In genomic region chr17:5097101-5097834, GRCh38 we compare ENCODE assay signal across 8 cellular contexts. TPM values are rescaled to one million over a fixed set of nuclear protein-coding genes. Genes with fewer than 3 reads are reported as not detected.
A peak's percentile ranks its signal among the peaks of the same experiment; 100 is the strongest.
DNase-seq lines count a peak whose midpoint lies in the region; ATAC-seq and TF ChIP-seq lines count a peak whose summit lies in the region.

No MANE protein-coding gene starts in this region.

- H3K9me3 ChIP-seq in H9 (ENCODE audit: control insufficient read depth, low read depth, low read length), result peaks cover 33% of the 10 kb centered on the region
- peaks cover 8% of the 10 kb centered on the region for H3K9me3 ChIP-seq in right cardiac atrium (ENCODE audit: control insufficient read depth, low read length)

- H3K18ac ChIP-seq in H9 (ENCODE audit: insufficient read length, low read depth, low read length), result peak overlapping the region; percentile 78

- H2BK120ac ChIP-seq in H9 (ENCODE audit: low read depth, low read length, poor library complexity, severe bottlenecking), result no peak overlapping the region

- WGBS in H9 (ENCODE audit: extremely low coverage, insufficient read length, low lambda C conversion rate), result no CpG with 5 or more reads among the region's 63 CpGs
- 1% methylated on average over 63 of the region's 63 CpGs for WGBS in right cardiac atrium

- no peak overlapping the region for H3K27ac ChIP-seq in H9 (ENCODE audit: insufficient read length, low read depth, low read length)
- peak overlapping the region; percentile 9 for H3K27ac ChIP-seq in right cardiac atrium (ENCODE audit: low read length)

- intact Hi-C loops in right cardiac atrium (cut with DNase I), result no loop called here

- H3K27me3 ChIP-seq in H9 (ENCODE audit: insufficient read depth, low read length) (no peaks in the 10 kb centered on the region), right cardiac atrium (ENCODE audit: control insufficient read depth, insufficient read depth) (no peaks in the 10 kb centered on the region)

- peaks cover 7% of the 10 kb centered on the region for H3K23me2 ChIP-seq in H9 (ENCODE audit: insufficient read length, low read depth, low read length, poor library complexity, severe bottlenecking)

- H3K23ac ChIP-seq in H9 (ENCODE audit: insufficient read length, low read depth, low read length), result no peak overlapping the region

- no peak overlapping the region for H2BK15ac ChIP-seq in H9 (ENCODE audit: low read depth, low read length)

- H3K4me1 ChIP-seq in H9 (ENCODE audit: insufficient read depth, low read length) (no peaks in the 10 kb centered on the region), right cardiac atrium (ENCODE audit: control insufficient read depth, insufficient read depth, low read length) (no peaks in the 10 kb centered on the region)

- H3K27ac Mint-ChIP-seq in H9, result peak overlapping the region in 1 of 3 experiments; percentile 90; a peak in 1 of 7 replicates
- no peak overlapping the region for H3K27ac Mint-ChIP-seq in activated CD8-positive, alpha-beta T cell treated with anti-CD3 and anti-CD28 coated beads, Interleukin-2, amount 10 ng/mL, durations not matched to agents 7 days and 5 days

- H3K27me3 Mint-ChIP-seq in H9 (ENCODE audit: low read depth), result peaks cover 65% of the 10 kb centered on the region
- H3K27me3 Mint-ChIP-seq in activated CD8-positive, alpha-beta T cell treated with anti-CD3 and anti-CD28 coated beads, Interleukin-2, amount 10 ng/mL, durations not matched to agents 7 days and 5 days (ENCODE audit: low read depth), result peaks cover 25% of the 10 kb centered on the region

- no peak overlapping the region for H3K56ac ChIP-seq in H9 (ENCODE audit: insufficient read length, low read depth, low read length)

- POLR2A ChIA-PET in activated CD8-positive, alpha-beta T cell treated with anti-CD3 and anti-CD28 coated beads, Interleukin-2, amount 10 ng/mL, durations not matched to agents 7 days and 5 days (lab: Charles Lee), result interaction anchor here (0.6 to 0.7 kb wide), 2 partner anchors 18 to 19 kb away, joined by 3 to 6 read pairs; partner anchors contain the start of gene ZFP3

- peak overlapping the region; percentile 51 for H3K4me3 ChIP-seq in right cardiac atrium (ENCODE audit: low read length)

- H4K20me1 ChIP-seq in H9 (ENCODE audit: control insufficient read depth, insufficient read depth, insufficient read length), result no peaks in the 10 kb centered on the region

- H3K9ac ChIP-seq in H9 (ENCODE audit: extremely low read depth, insufficient read length, low read length), result peak overlapping the region; percentile 45

- CTCF ChIA-PET in activated CD8-positive, alpha-beta T cell treated with anti-CD3 and anti-CD28 coated beads, Interleukin-2, amount 10 ng/mL, durations not matched to agents 7 days and 5 days (lab: Charles Lee), result no interaction called here

- no peak overlapping the region for H4K91ac ChIP-seq in H9 (ENCODE audit: insufficient read length, low read depth, low read length)

- peak overlapping the region; percentile 65 for H3K4me2 ChIP-seq in H9 (ENCODE audit: insufficient read depth, insufficient read length, low read length)

- H4K8ac ChIP-seq in H9 (replicated peaks; ENCODE audit: insufficient read length, low read depth, low read length), result no peak overlapping the region

- TF ChIP-seq CTCF in H9 (conservative IDR thresholded peaks at IDR 0.05), result no peak

- H2BK5ac ChIP-seq in H9 (ENCODE audit: insufficient read length, low read length), result no peak overlapping the region

- H3K79me1 ChIP-seq in H9 (ENCODE audit: insufficient read depth, low read depth, low read length, poor library complexity, severe bottlenecking), result no peaks in the 10 kb centered on the region

- no peak overlapping the region for H2AK5ac ChIP-seq in H9 (ENCODE audit: insufficient read length, low read length)

- peaks cover 2 to 3% of the 10 kb centered on the region in 2 experiments; a peak in 1 of 4 replicates for H3K4me1 Mint-ChIP-seq in H9
- peaks cover 10% of the 10 kb centered on the region for H3K4me1 Mint-ChIP-seq in activated CD8-positive, alpha-beta T cell treated with anti-CD3 and anti-CD28 coated beads, Interleukin-2, amount 10 ng/mL, durations not matched to agents 7 days and 5 days (ENCODE audit: low read depth)

- H3T11ph ChIP-seq in H9 (ENCODE audit: low read length), result no peak overlapping the region

- H3K4ac ChIP-seq in H9 (ENCODE audit: low read depth, low read length), result no peak overlapping the region

- H3K4me3 Mint-ChIP-seq in H9, result peak overlapping the region; percentile 82
- H3K4me3 Mint-ChIP-seq in activated CD8-positive, alpha-beta T cell treated with anti-CD3 and anti-CD28 coated beads, Interleukin-2, amount 10 ng/mL, durations not matched to agents 7 days and 5 days, result peak overlapping the region; percentile 12

- no peak overlapping the region for H2BK12ac ChIP-seq in H9 (ENCODE audit: insufficient read length, low read depth, low read length)

- ATAC-seq in activated CD8-positive, alpha-beta T cell treated with anti-CD3 and anti-CD28 coated beads, Interleukin-2, amount 10 ng/mL, durations not matched to agents 7 days and 5 days, result no peak
- ATAC-seq in right cardiac atrium (peak; percentile 90 to 94), HG03520 (IDR thresholded peaks at IDR 0.05; ENCODE audit: unreplicated experiment) (no peak)

- H2BK20ac ChIP-seq in H9 (ENCODE audit: low read depth, low read length, poor library complexity, severe bottlenecking), result no peak overlapping the region

- DNase-seq in H9, result peak; percentile 97
- DNase-seq in activated CD8-positive, alpha-beta T cell treated with anti-CD3 and anti-CD28 coated beads, Interleukin-2, amount 10 ng/mL, durations not matched to agents 7 days and 5 days, result peak; percentile 29
- DNase-seq in right cardiac atrium, result peak; percentile 83 to 93 (median 90)
- peak; percentile 95 for DNase-seq in retina
- no peak for DNase-seq in HuH-7.5 (ENCODE audit: low spot score)
- no peak for DNase-seq in RKO (ENCODE audit: low spot score)
- DNase-seq in SKM-1 treated with dmso at 0.1 percent for 144 hours (lab: John Stamatoyannopoulos, UW; ENCODE audit: unreplicated experiment), result no peak

- no peaks in the 10 kb centered on the region for H3K79me2 ChIP-seq in H9 (ENCODE audit: insufficient read depth, low read length)

- H3K14ac ChIP-seq in H9 (ENCODE audit: insufficient read depth, low read length), result no peak overlapping the region

- no peak overlapping the region for H2AFZ ChIP-seq in H9 (ENCODE audit: low read length)

- peaks cover 10 to 36% (median 24%) of the 10 kb centered on the region in 3 experiments for H3K36me3 Mint-ChIP-seq in H9 (ENCODE audit: insufficient read depth in 1 of 3, low read depth in 3 of 3)
- peaks cover 41% of the 10 kb centered on the region for H3K36me3 Mint-ChIP-seq in activated CD8-positive, alpha-beta T cell treated with anti-CD3 and anti-CD28 coated beads, Interleukin-2, amount 10 ng/mL, durations not matched to agents 7 days and 5 days (ENCODE audit: low read depth)

- peaks cover 48 to 53% of the 10 kb centered on the region in 2 experiments for H3K9me3 Mint-ChIP-seq in H9
- peaks cover 44% of the 10 kb centered on the region for H3K9me3 Mint-ChIP-seq in activated CD8-positive, alpha-beta T cell treated with anti-CD3 and anti-CD28 coated beads, Interleukin-2, amount 10 ng/mL, durations not matched to agents 7 days and 5 days (ENCODE audit: insufficient read depth)

- no peak overlapping the region for H4K5ac ChIP-seq in H9 (ENCODE audit: insufficient read length, low read depth, low read length)

RNA-seq across cellular contexts. Expression of gene ZNF232, which starts 14.4 kb away (rescaled TPM):
- 44.7 and 46.4 TPM in 2 replicates for total RNA-seq in H9 (2021)
- total RNA-seq in activated CD8-positive, alpha-beta T cell treated with anti-CD3 and anti-CD28 coated beads, Interleukin-2, amount 10 ng/mL, durations not matched to agents 7 days and 5 days, result 10 to 100 TPM in 1 of 2 experiments, 1 to 10 TPM in 1; 9.8 to 10.2 TPM
- 1 to 10 TPM; 4.0 to 7.4 (median 5.6) TPM for total RNA-seq in right cardiac atrium
- 3.1 TPM for polyA plus RNA-seq in right cardiac atrium

RNA-seq across cellular contexts. Expression of gene USP6, which starts 18.6 kb away (rescaled TPM):
- total RNA-seq in H9 (2021) (0.17 and 0.18 TPM in 2 replicates), right cardiac atrium (under 1 TPM in 3 of 4 donors, not detected in 1; 0.06 to 0.20 (median 0.09) TPM)
- total RNA-seq in activated CD8-positive, alpha-beta T cell treated with anti-CD3 and anti-CD28 coated beads, Interleukin-2, amount 10 ng/mL, durations not matched to agents 7 days and 5 days, result under 1 TPM; 0.08 to 0.10 TPM
- polyA plus RNA-seq in right cardiac atrium, result under 0.01 TPM

RNA-seq across cellular contexts. Expression of gene ZFP3, which starts 19.0 kb away (rescaled TPM):
- total RNA-seq in H9 (2021) (0.11 and 0.18 TPM in 2 replicates), right cardiac atrium (10 to 100 TPM; 11.7 to 14.2 (median 12.0) TPM)
- total RNA-seq in activated CD8-positive, alpha-beta T cell treated with anti-CD3 and anti-CD28 coated beads, Interleukin-2, amount 10 ng/mL, durations not matched to agents 7 days and 5 days, result 1 to 10 TPM; 3.3 to 3.5 TPM
- 5.4 TPM for polyA plus RNA-seq in right cardiac atrium

Comparison
In these comparisons a context has a peak if more than half of its experiments do, and no peak if none do; other contexts are left out.
1. DNase-seq: peak in H9 (single experiment), activated CD8-positive, alpha-beta T cell treated with anti-CD3 and anti-CD28 coated beads, Interleukin-2, amount 10 ng/mL, durations not matched to agents 7 days and 5 days (single experiment), right cardiac atrium (3 of 3) and retina (single experiment); none in HuH-7.5 (single experiment), RKO (single experiment) and SKM-1 treated with dmso at 0.1 percent for 144 hours (single experiment).
2. ATAC-seq: peak in right cardiac atrium (2 of 2); none in activated CD8-positive, alpha-beta T cell treated with anti-CD3 and anti-CD28 coated beads, Interleukin-2, amount 10 ng/mL, durations not matched to agents 7 days and 5 days (single experiment) and HG03520 (single experiment).